In genomic region chr6:44245912-44246662, GRCh38 we compare ENCODE assay signal across 1 cellular context.
TF ChIP-seq lines count a peak whose summit lies in the region.

No MANE protein-coding gene starts in this region.

TF ChIP-seq in HepG2, 621 proteins besides CTCF, POLR2A, EP300 and RAD21 (continued from another document and continues in another):
- no peak for TF ChIP-seq ZNF660 (CRISPR knock-in tag; IDR thresholded peaks at IDR 0.05; ENCODE audit: borderline replicate concordance, low read depth)
- peak; percentile 74; the same call in 1 of the 2 replicates for TF ChIP-seq ZNF616 (CRISPR knock-in tag; IDR thresholded peaks at IDR 0.05; ENCODE audit: low read depth)
- TF ChIP-seq RARA (CRISPR knock-in tag; IDR thresholded peaks at IDR 0.05): peak; percentile 31; the same call in 1 of the 2 replicates
- no peak; the same call in 1 of the 2 replicates for TF ChIP-seq ZBTB33 (CRISPR knock-in tag; IDR thresholded peaks at IDR 0.05)
- peak; percentile 16; the same call in 1 of the 2 replicates for TF ChIP-seq ZFP41 (CRISPR knock-in tag; IDR thresholded peaks at IDR 0.05; ENCODE audit: borderline replicate concordance)
- no peak; the same call in 1 of the 2 replicates for TF ChIP-seq AFF4 (CRISPR knock-in tag; IDR thresholded peaks at IDR 0.05)
- TF ChIP-seq HOXA9 (CRISPR knock-in tag; IDR thresholded peaks at IDR 0.05; ENCODE audit: borderline replicate concordance): peak; percentile 93
- TF ChIP-seq WIZ (CRISPR knock-in tag; IDR thresholded peaks at IDR 0.05): 0 out of 2 replicates have a peak, but pooled peaks have one; percentile 39
- peak; percentile 93 for TF ChIP-seq RNF219 (CRISPR knock-in tag; IDR thresholded peaks at IDR 0.05)
- peak; percentile 30; the same call in 1 of the 2 replicates for TF ChIP-seq ELF3 (CRISPR knock-in tag; IDR thresholded peaks at IDR 0.05)
- 0 out of 2 replicates have a peak, but pooled peaks have one; percentile 48 for TF ChIP-seq ZNF276 (CRISPR knock-in tag; IDR thresholded peaks at IDR 0.05; ENCODE audit: low read depth)
- peak; percentile 31; the same call in 1 of the 2 replicates for TF ChIP-seq ZNF280D (CRISPR knock-in tag; IDR thresholded peaks at IDR 0.05)
- TF ChIP-seq SSRP1 (CRISPR knock-in tag; IDR thresholded peaks at IDR 0.05): no peak
- TF ChIP-seq MXD3 (CRISPR knock-in tag; IDR thresholded peaks at IDR 0.05): peak; percentile 78
- peak; percentile 88; the same call in 1 of the 2 replicates for TF ChIP-seq ZSCAN30 (CRISPR knock-in tag; IDR thresholded peaks at IDR 0.05)
- no peak for TF ChIP-seq ZNF432 (CRISPR knock-in tag; IDR thresholded peaks at IDR 0.05; ENCODE audit: borderline replicate concordance)
- TF ChIP-seq ZNF263 (CRISPR knock-in tag; IDR thresholded peaks at IDR 0.05): peak; percentile 75
- peak; percentile 81 for TF ChIP-seq MAZ (IDR thresholded peaks at IDR 0.05; ENCODE audit: borderline replicate concordance, low read depth, low read length)
- no peak; the same call in 1 of the 2 replicates for TF ChIP-seq MAZ (CRISPR knock-in tag; IDR thresholded peaks at IDR 0.05; ENCODE audit: low read depth)
- no peak; the same call in 1 of the 2 replicates for TF ChIP-seq ZNF567 (CRISPR knock-in tag; IDR thresholded peaks at IDR 0.05; ENCODE audit: borderline replicate concordance)
- no peak; the same call in 1 of the 2 replicates for TF ChIP-seq ARID5B (CRISPR knock-in tag; IDR thresholded peaks at IDR 0.05)
- TF ChIP-seq ZNF646 (CRISPR knock-in tag; IDR thresholded peaks at IDR 0.05): peak; percentile 53; the same call in 1 of the 2 replicates
